ENCODE assay signal across 21 cellular contexts in genomic region chr9:76655970-76656369, GRCh38.
A peak's percentile ranks its signal among the peaks of the same experiment; 100 is the strongest.
DNase-seq lines count a peak whose midpoint lies in the region; ATAC-seq and TF ChIP-seq lines count a peak whose summit lies in the region.
"Had no signal": no experiment of that assay in that cellular context is flagged by ENCODE, and none has a peak within 500 bp of the region (broad histone marks: within the 10 kb centered on the region; RNA-seq: fewer than 3 reads in every experiment).

No MANE protein-coding gene starts in this region.

- no peaks in the 10 kb centered on the region for H3K79me1 ChIP-seq in mesendoderm (ENCODE audit: low read length)

- TF ChIP-seq CTCF in Loucy (conservative IDR thresholded peaks at IDR 0.05; ENCODE audit: low read length) (no peak), astrocyte of the spinal cord (IDR thresholded peaks at IDR 0.05; ENCODE audit: low read depth, low read length) (no peak), heart right ventricle (IDR thresholded peaks at IDR 0.05) (no peak)

- no peak overlapping the region for H3K18ac ChIP-seq in mesendoderm (ENCODE audit: low read length)

- H3K27ac ChIP-seq in ACC112 (ENCODE audit: low read depth, low read length): peak overlapping the region; percentile 100
- no peak overlapping the region for H3K27ac ChIP-seq in mesendoderm (ENCODE audit: low read depth, low read length)
- peak overlapping the region in 1 of 10 donors; percentile 85 for H3K27ac ChIP-seq in heart right ventricle
- H3K27ac ChIP-seq: left ventricle myocardium inferior, neural progenitor cell had no signal

- in situ Hi-C loops in astrocyte of the spinal cord (cut with HindIII; ENCODE audit: low sequenced_read_pairs): no loop called here

- no peaks in the 10 kb centered on the region for H4K20me1 ChIP-seq in Loucy (ENCODE audit: insufficient read depth, low read length, poor library complexity, severe bottlenecking)

- H3K56ac ChIP-seq in mesendoderm (ENCODE audit: low read length): no peak overlapping the region

- H3K4me3 ChIP-seq in ACC112 (ENCODE audit: low read depth, low read length) (no peak overlapping the region; the same call in 1 of the 2 replicates), Loucy (ENCODE audit: low read length, poor library complexity, severe bottlenecking) (peak overlapping the region; percentile 55), astrocyte of the spinal cord (ENCODE audit: low read depth, low read length) (no peak overlapping the region), mesendoderm (ENCODE audit: low read length) (no peak overlapping the region), heart right ventricle (no peak overlapping the region)
- H3K4me3 ChIP-seq: left ventricle myocardium inferior, neural progenitor cell had no signal

- no peaks in the 10 kb centered on the region for H3K36me3 ChIP-seq in ACC112 (ENCODE audit: insufficient read depth, low read length)
- H3K36me3 ChIP-seq in Loucy (ENCODE audit: insufficient read depth, low read length): no peaks in the 10 kb centered on the region
- no peaks in the 10 kb centered on the region for H3K36me3 ChIP-seq in mesendoderm (ENCODE audit: control insufficient read depth, insufficient read depth, low read length)
- H3K36me3 ChIP-seq in heart right ventricle: no peaks in the 10 kb centered on the region
- H3K36me3 ChIP-seq: BE2C, left ventricle myocardium inferior, neural progenitor cell had no signal

- peak overlapping the region; percentile 69 for H2AFZ ChIP-seq in ACC112 (ENCODE audit: low read length, unreplicated experiment)
- H2AFZ ChIP-seq in Loucy (ENCODE audit: low read length): no peak overlapping the region
- H2AFZ ChIP-seq: neural progenitor cell had no signal

- no peak overlapping the region for H3K23ac ChIP-seq in mesendoderm (ENCODE audit: low read length)

- no peak overlapping the region for H2BK120ac ChIP-seq in mesendoderm (ENCODE audit: low read depth, low read length)

- peak overlapping the region; percentile 87 for H3K9ac ChIP-seq in Loucy (ENCODE audit: low read depth, low read length, poor library complexity, severe bottlenecking)
- H3K9ac ChIP-seq in mesendoderm (ENCODE audit: low read length): no peak overlapping the region
- H3K9ac ChIP-seq: neural progenitor cell had no signal

- no peak overlapping the region for H4K8ac ChIP-seq in mesendoderm (ENCODE audit: low read depth, low read length)

- no peak overlapping the region for H2AK5ac ChIP-seq in mesendoderm (ENCODE audit: low read length)

- H3K9me3 ChIP-seq in Loucy (ENCODE audit: insufficient read depth, low read depth, low read length) (no peaks in the 10 kb centered on the region), heart right ventricle (no peaks in the 10 kb centered on the region)
- H3K9me3 ChIP-seq: BE2C, left ventricle myocardium inferior had no signal

- ATAC-seq in HG02759 (IDR thresholded peaks at IDR 0.05; ENCODE audit: unreplicated experiment): no peak
- ATAC-seq in HG02623 (IDR thresholded peaks at IDR 0.05; ENCODE audit: unreplicated experiment): no peak
- ATAC-seq in heart right ventricle: no peak
- ATAC-seq in SK-N-SH treated with all-trans-retinoic acid at 6 μM for 48 hours: no peak

- WGBS in mesendoderm (ENCODE audit: extremely low coverage, insufficient coverage, low lambda C conversion rate): no CpG with 5 or more reads among the region's 4 CpGs
- WGBS in heart right ventricle, 2 donors: 83% methylated on average over 4 of the region's 4 CpGs

- H3K27me3 ChIP-seq in ACC112 (ENCODE audit: insufficient read depth, low read length) (no peaks in the 10 kb centered on the region), Loucy (ENCODE audit: insufficient read depth, low read length, poor library complexity, severe bottlenecking) (no peaks in the 10 kb centered on the region), mesendoderm (ENCODE audit: insufficient read depth, low read length, poor library complexity) (no peaks in the 10 kb centered on the region), heart right ventricle (no peaks in the 10 kb centered on the region)
- H3K27me3 ChIP-seq: BE2C, neural progenitor cell had no signal

- no peaks in the 10 kb centered on the region for H3K9me2 ChIP-seq in Loucy (replicated peaks; ENCODE audit: low read depth, low read length)

- peak overlapping the region; percentile 88 for H3K4me2 ChIP-seq in Loucy (ENCODE audit: low read depth, low read length, poor library complexity, severe bottlenecking)
- no peak overlapping the region for H3K4me2 ChIP-seq in mesendoderm (ENCODE audit: low read length)
- H3K4me2 ChIP-seq: neural progenitor cell had no signal

- H2BK15ac ChIP-seq in mesendoderm (replicated peaks; ENCODE audit: low read depth): no peak overlapping the region

- intact Hi-C loops in heart right ventricle (cut with DNase I): loop anchor here in 6 of 10 donors (2.0 to 5.0 kb wide), 3 partner anchors 199 to 209 kb away; partner anchors contain the start of gene GCNT1 (in 1 of the 6)

- H3F3A ChIP-seq in Loucy (ENCODE audit: low read depth): peaks cover 30% of the 10 kb centered on the region

- no peak overlapping the region for H4K5ac ChIP-seq in mesendoderm (ENCODE audit: low read length)

- H3K79me2 ChIP-seq in ACC112 (ENCODE audit: control insufficient read depth, insufficient read depth, low read length, unreplicated experiment) (no peaks in the 10 kb centered on the region), Loucy (ENCODE audit: insufficient read depth, low read length) (peaks cover 41% of the 10 kb centered on the region), mesendoderm (ENCODE audit: control insufficient read depth, insufficient read depth, low read length) (no peaks in the 10 kb centered on the region)

- H3K4ac ChIP-seq in mesendoderm (ENCODE audit: low read depth, low read length): no peak overlapping the region

- peak; percentile 12 for DNase-seq in astrocyte of the spinal cord (ENCODE audit: low read depth, low spot score)
- peak; percentile 61 for DNase-seq in mesendoderm
- DNase-seq in heart right ventricle: no peak
- DNase-seq: activated CD4-positive, alpha-beta T cell treated with anti-CD3 and anti-CD28 coated beads, Interleukin-2, amount 50 U/mL, for 48 hours; activated T-cell treated with anti-CD3 and anti-CD28 coated beads for 4 hours; amniotic stem cell; BE2C; Calu3; head of caudate nucleus; left ventricle myocardium inferior; NCI-H1694; NCI-H2171 treated with DMSO at 0.1 percent for 48 hours; NCI-H69; retina; Right ventricle myocardium superior had no signal

- no peak overlapping the region for H2BK5ac ChIP-seq in mesendoderm (ENCODE audit: low read length)

- H3K4me1 ChIP-seq in ACC112 (ENCODE audit: control insufficient read depth, insufficient read depth, low read length, unreplicated experiment): peaks cover 70% of the 10 kb centered on the region
- H3K4me1 ChIP-seq in Loucy (ENCODE audit: insufficient read depth, low read length, poor library complexity, severe bottlenecking): peaks cover 82% of the 10 kb centered on the region
- H3K4me1 ChIP-seq in mesendoderm (ENCODE audit: control insufficient read depth, low read depth, low read length): peaks cover 16% of the 10 kb centered on the region
- H3K4me1 ChIP-seq in heart right ventricle: peaks cover 0 to 68% (median 20%) of the 10 kb centered on the region in 9 donors

TF ChIP-seq in SK-N-SH treated with all-trans-retinoic acid at 6 μM for 48 hours, 23 proteins besides CTCF, POLR2A, EP300 and RAD21:
- no peak for TF ChIP-seq CSDC2 (CRISPR knock-in tag; IDR thresholded peaks at IDR 0.05)
- no peak for TF ChIP-seq OSR1 (CRISPR knock-in tag; IDR thresholded peaks at IDR 0.05)
- TF ChIP-seq PATZ1 (CRISPR knock-in tag; IDR thresholded peaks at IDR 0.05; ENCODE audit: borderline replicate concordance): no peak
- TF ChIP-seq ZNF565 (CRISPR knock-in tag; conservative IDR thresholded peaks at IDR 0.05; ENCODE audit: low read depth): no peak
- no peak for TF ChIP-seq TOX (CRISPR knock-in tag; IDR thresholded peaks at IDR 0.05; ENCODE audit: borderline replicate concordance)
- no peak for TF ChIP-seq PPARA (CRISPR knock-in tag; IDR thresholded peaks at IDR 0.05; ENCODE audit: borderline replicate concordance)

Comparison
In these comparisons a context has a peak if more than half of its experiments do, and no peak if none do; other contexts are left out.
1. DNase-seq: peak in astrocyte of the spinal cord (single experiment) and mesendoderm (single experiment); none in heart right ventricle (0 of 2).